Comparison of ENCODE assay signal across 22 cellular contexts in the genomic region with DNA sequence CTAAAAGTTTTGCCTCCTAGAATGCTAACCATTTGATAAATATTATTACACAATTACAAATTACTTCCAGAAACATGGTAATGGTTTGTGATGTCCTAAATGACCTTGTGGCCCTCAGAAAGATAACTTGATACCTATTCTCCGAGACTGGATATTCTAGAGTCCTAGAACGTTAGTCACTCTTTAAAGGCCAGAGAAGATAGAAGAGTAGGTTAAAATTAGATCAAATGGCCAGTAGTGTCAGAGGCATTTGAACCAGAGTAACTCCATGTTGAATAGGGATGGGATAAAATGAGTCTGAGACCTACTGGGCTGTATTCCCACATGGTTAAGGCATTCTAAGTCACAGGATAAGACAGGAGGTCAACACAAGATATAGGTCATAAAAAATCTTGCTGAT.
"Had no signal": no experiment of that assay in that cellular context is flagged by ENCODE, and none has a peak within 500 bp of the region (broad histone marks: within the 10 kb centered on the region; RNA-seq: fewer than 3 reads in every experiment).

No MANE protein-coding gene starts in this region.

- H3K9me3 ChIP-seq: stomach, suprapubic skin, testis, thoracic aorta, thyroid gland, tibial artery, tibial nerve, transverse colon, upper lobe of left lung, upper lobe of right lung, vagina had no signal

- H3K4me1 ChIP-seq: stomach, suprapubic skin, testis, thyroid gland, tibial artery, tibial nerve, transverse colon, upper lobe of left lung, upper lobe of right lung, vagina had no signal

- H3K27ac ChIP-seq: stomach, suprapubic skin, testis, thoracic aorta, thyroid gland, tibial artery, tibial nerve, transverse colon, upper lobe of left lung, upper lobe of right lung, vagina had no signal

- DNase-seq: stimulated activated CD4-positive, alpha-beta T cell treated with anti-CD3 and anti-CD28 coated beads, Interleukin-2, amount 100 ng/mL, for 48 hours; stimulated activated CD4-positive, alpha-beta T cell treated with anti-CD3 and anti-CD28 coated beads, Interleukin-4, amount 100 ng/mL, for 1 hour; stimulated activated CD4-positive, alpha-beta T cell treated with anti-CD3 and anti-CD28 coated beads, Interleukin-4, amount 100 ng/mL, for 24 hours; stimulated activated CD4-positive, alpha-beta T cell treated with anti-CD3 and anti-CD28 coated beads, Interleukin-4, amount 100 ng/mL, for 4 hours; stimulated activated CD8-positive, alpha-beta memory T cell treated with anti-CD3 and anti-CD28 coated beads, Interleukin-4, amount 100 ng/mL, for 48 hours; stimulated activated naive B cell treated with anti-CD40 and anti-IgM and Interleukin-4, amounts not matched to agents 10 μg/mL and 1 μg/mL and 100 μg/mL, for 72 hours; stimulated activated naive CD4-positive, alpha-beta T cell; stimulated activated naive CD4-positive, alpha-beta T cell treated with Interleukin-2 at 50 U/mL for 16 hours; stimulated activated naive CD8-positive, alpha-beta T cell treated with anti-CD3 and anti-CD28 coated beads, Interleukin-15, amount 100 ng/mL, for 72 hours; stimulated activated naive CD8-positive, alpha-beta T cell treated with anti-CD3 and anti-CD28 coated beads, Interleukin-15, Interleukin-2, amounts not matched to agents 100 U/mL and 50 U/mL, for 24 hours; stomach; substantia nigra; testis; thyroid gland; tibial artery; transverse colon; upper lobe of left lung; upper lobe of right lung had no signal

- H3K36me3 ChIP-seq: stomach, suprapubic skin, thoracic aorta, thyroid gland, tibial artery, tibial nerve, transverse colon, upper lobe of left lung, upper lobe of right lung, vagina had no signal

- H3K4me3 ChIP-seq: stomach, suprapubic skin, testis, thoracic aorta, thyroid gland, tibial artery, tibial nerve, transverse colon, upper lobe of left lung, upper lobe of right lung, vagina had no signal

- H3K27me3 ChIP-seq: stomach, suprapubic skin, testis, thyroid gland, tibial artery, tibial nerve, transverse colon, upper lobe of left lung, upper lobe of right lung, vagina had no signal
